Comparison of ENCODE assay signal across 8 cellular contexts in the genomic region with DNA sequence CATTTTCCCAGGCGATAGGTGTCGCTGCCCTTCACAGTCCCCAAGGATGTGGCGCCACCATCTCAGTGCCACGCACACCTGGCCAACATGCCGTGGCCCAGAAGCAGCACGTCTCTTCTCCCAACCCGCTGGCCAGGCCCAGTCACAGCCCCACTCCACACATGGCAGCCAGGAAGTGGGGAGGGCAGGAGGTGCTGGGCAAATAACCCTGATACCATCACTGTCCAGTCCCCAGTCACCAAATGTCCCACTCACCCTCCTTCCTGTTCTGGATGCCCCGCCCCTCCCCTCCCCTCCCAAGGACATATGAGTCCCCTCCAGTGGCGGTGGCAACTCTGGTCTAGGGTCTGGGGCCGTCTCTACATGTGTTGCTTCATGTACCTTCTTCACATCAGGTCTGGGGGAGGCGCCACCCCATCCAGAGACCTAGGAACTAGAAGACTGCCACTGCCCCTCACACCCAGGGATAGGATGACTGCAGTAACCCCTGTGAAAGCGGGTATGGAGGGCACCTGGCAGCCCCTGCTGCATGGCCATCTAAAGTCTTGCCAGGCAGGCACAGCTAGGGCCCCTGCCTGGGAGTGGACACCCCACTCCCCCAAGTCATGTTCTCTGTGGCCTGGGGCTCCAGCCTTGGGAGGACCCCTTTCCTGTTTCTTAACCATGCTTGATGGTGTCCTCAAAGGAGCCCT. TPM values are rescaled to one million over a fixed set of nuclear protein-coding genes. Genes with fewer than 3 reads are reported as not detected.
DNase-seq lines count a peak whose midpoint lies in the region; ATAC-seq and TF ChIP-seq lines count a peak whose summit lies in the region.

No MANE protein-coding gene starts in this region.

- H3K9me3 Mint-ChIP-seq in activated naive CD8-positive, alpha-beta T cell treated with anti-CD3 and anti-CD28 coated beads for 36 hours = peaks cover 3% of the 10 kb centered on the region
- peaks cover 15% of the 10 kb centered on the region for H3K9me3 Mint-ChIP-seq in nephron progenitor cell

- no peaks in the 10 kb centered on the region for H3K9me3 ChIP-seq in liver (ENCODE audit: control insufficient read depth in 4 of 4, low read length in 3 of 4)

- peak overlapping the region; percentile 83 for H3K27ac Mint-ChIP-seq in activated naive CD8-positive, alpha-beta T cell treated with anti-CD3 and anti-CD28 coated beads for 36 hours
- H3K27ac Mint-ChIP-seq in nephron progenitor cell = no peak overlapping the region

- peaks cover 26% of the 10 kb centered on the region for H3K4me1 Mint-ChIP-seq in activated naive CD8-positive, alpha-beta T cell treated with anti-CD3 and anti-CD28 coated beads for 36 hours
- peaks cover 8% of the 10 kb centered on the region for H3K4me1 Mint-ChIP-seq in nephron progenitor cell

- H3K27me3 Mint-ChIP-seq in activated naive CD8-positive, alpha-beta T cell treated with anti-CD3 and anti-CD28 coated beads for 36 hours = no peaks in the 10 kb centered on the region
- no peaks in the 10 kb centered on the region for H3K27me3 Mint-ChIP-seq in nephron progenitor cell (ENCODE audit: low read depth, poor library complexity)

- no peak overlapping the region for H3K4me3 Mint-ChIP-seq in activated naive CD8-positive, alpha-beta T cell treated with anti-CD3 and anti-CD28 coated beads for 36 hours
- no peak overlapping the region for H3K4me3 Mint-ChIP-seq in nephron progenitor cell

- intact Hi-C loops in Right ventricle myocardium superior (cut with DNase I) (no loop called here), left cardiac atrium (cut with DNase I) (no loop called here)

- no peak for TF ChIP-seq RAD21 in liver (IDR thresholded peaks at IDR 0.05)

- H3K4me3 ChIP-seq in liver (ENCODE audit: low read depth in 1 of 3, low read length in 3 of 3) = no peak overlapping the region

- H3K27me3 ChIP-seq in liver (ENCODE audit: control insufficient read depth in 4 of 4, insufficient read depth in 4 of 4, low read length in 3 of 4) = no peaks in the 10 kb centered on the region

- H3K27ac ChIP-seq in liver (ENCODE audit: low read depth in 1 of 2, low read length in 2 of 2) = peak overlapping the region; percentile 86 to 92

- H3K9ac ChIP-seq in liver (ENCODE audit: low read depth in 1 of 2, low read length in 2 of 2) = no peak overlapping the region

- WGBS in liver = 91% methylated on average over 12 of the region's 12 CpGs

- ATAC-seq in Right ventricle myocardium superior (ENCODE audit: poor library complexity) (peak; percentile 3), left cardiac atrium (no peak), HG03159 (IDR thresholded peaks at IDR 0.05; ENCODE audit: unreplicated experiment) (no peak)

- peaks cover 15% of the 10 kb centered on the region for H3K36me3 Mint-ChIP-seq in activated naive CD8-positive, alpha-beta T cell treated with anti-CD3 and anti-CD28 coated beads for 36 hours
- peaks cover 35% of the 10 kb centered on the region for H3K36me3 Mint-ChIP-seq in nephron progenitor cell (ENCODE audit: low read depth)

- peaks cover 9 to 25% (median 21%) of the 10 kb centered on the region in 4 donors for H3K4me1 ChIP-seq in liver (ENCODE audit: control insufficient read depth in 4 of 4, insufficient read depth in 4 of 4, low read length in 3 of 4)

- no peak for TF ChIP-seq CTCF in liver (IDR thresholded peaks at IDR 0.05; ENCODE audit: low read depth, low read length, missing input control)
- TF ChIP-seq CTCF in nephron progenitor cell (IDR thresholded peaks at IDR 0.05) = no peak

- H3K36me3 ChIP-seq in liver (ENCODE audit: control insufficient read depth in 4 of 4, insufficient read depth in 3 of 4, low read depth in 1 of 4, low read length in 3 of 4) = peaks cover 0 to 41% (median 3%) of the 10 kb centered on the region in 4 donors

- DNase-seq in Right ventricle myocardium superior (no peak), left cardiac atrium (no peak), AG08396 (ENCODE audit: low spot score) (no peak), NCI-H2107 (lab: John Stamatoyannopoulos, UW) (no peak), nephron progenitor cell (no peak)
- no peak for DNase-seq in activated naive CD8-positive, alpha-beta T cell treated with anti-CD3 and anti-CD28 coated beads for 36 hours

TF ChIP-seq in liver, 16 proteins besides CTCF, POLR2A, EP300 and RAD21 (continues in another document):
- TF ChIP-seq, protein P1, sequence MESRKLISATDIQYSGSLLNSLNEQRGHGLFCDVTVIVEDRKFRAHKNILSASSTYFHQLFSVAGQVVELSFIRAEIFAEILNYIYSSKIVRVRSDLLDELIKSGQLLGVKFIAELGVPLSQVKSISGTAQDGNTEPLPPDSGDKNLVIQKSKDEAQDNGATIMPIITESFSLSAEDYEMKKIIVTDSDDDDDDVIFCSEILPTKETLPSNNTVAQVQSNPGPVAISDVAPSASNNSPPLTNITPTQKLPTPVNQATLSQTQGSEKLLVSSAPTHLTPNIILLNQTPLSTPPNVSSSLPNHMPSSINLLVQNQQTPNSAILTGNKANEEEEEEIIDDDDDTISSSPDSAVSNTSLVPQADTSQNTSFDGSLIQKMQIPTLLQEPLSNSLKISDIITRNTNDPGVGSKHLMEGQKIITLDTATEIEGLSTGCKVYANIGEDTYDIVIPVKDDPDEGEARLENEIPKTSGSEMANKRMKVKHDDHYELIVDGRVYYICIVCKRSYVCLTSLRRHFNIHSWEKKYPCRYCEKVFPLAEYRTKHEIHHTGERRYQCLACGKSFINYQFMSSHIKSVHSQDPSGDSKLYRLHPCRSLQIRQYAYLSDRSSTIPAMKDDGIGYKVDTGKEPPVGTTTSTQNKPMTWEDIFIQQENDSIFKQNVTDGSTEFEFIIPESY (IDR thresholded peaks at IDR 0.05) = no peak
- TF ChIP-seq GABPA (IDR thresholded peaks at IDR 0.05 in 1 of 2, conservative IDR thresholded peaks at IDR 0.05 in 1 of 2) (no peak), RXRA (IDR thresholded peaks at IDR 0.05) (no peak), YY1 (IDR thresholded peaks at IDR 0.05) (no peak), EGR1 (IDR thresholded peaks at IDR 0.05; ENCODE audit: low read depth in 2 of 2) (no peak), TAF1 (conservative IDR thresholded peaks at IDR 0.05) (no peak), JUND (IDR thresholded peaks at IDR 0.05) (no peak), FOXA1 (IDR thresholded peaks at IDR 0.05) (no peak), HNF4A (conservative IDR thresholded peaks at IDR 0.05) (no peak), HNF4G (IDR thresholded peaks at IDR 0.05) (no peak)
- TF ChIP-seq, protein P2, sequence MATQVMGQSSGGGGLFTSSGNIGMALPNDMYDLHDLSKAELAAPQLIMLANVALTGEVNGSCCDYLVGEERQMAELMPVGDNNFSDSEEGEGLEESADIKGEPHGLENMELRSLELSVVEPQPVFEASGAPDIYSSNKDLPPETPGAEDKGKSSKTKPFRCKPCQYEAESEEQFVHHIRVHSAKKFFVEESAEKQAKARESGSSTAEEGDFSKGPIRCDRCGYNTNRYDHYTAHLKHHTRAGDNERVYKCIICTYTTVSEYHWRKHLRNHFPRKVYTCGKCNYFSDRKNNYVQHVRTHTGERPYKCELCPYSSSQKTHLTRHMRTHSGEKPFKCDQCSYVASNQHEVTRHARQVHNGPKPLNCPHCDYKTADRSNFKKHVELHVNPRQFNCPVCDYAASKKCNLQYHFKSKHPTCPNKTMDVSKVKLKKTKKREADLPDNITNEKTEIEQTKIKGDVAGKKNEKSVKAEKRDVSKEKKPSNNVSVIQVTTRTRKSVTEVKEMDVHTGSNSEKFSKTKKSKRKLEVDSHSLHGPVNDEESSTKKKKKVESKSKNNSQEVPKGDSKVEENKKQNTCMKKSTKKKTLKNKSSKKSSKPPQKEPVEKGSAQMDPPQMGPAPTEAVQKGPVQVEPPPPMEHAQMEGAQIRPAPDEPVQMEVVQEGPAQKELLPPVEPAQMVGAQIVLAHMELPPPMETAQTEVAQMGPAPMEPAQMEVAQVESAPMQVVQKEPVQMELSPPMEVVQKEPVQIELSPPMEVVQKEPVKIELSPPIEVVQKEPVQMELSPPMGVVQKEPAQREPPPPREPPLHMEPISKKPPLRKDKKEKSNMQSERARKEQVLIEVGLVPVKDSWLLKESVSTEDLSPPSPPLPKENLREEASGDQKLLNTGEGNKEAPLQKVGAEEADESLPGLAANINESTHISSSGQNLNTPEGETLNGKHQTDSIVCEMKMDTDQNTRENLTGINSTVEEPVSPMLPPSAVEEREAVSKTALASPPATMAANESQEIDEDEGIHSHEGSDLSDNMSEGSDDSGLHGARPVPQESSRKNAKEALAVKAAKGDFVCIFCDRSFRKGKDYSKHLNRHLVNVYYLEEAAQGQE (IDR thresholded peaks at IDR 0.05) = no peak
- TF ChIP-seq, protein P3, sequence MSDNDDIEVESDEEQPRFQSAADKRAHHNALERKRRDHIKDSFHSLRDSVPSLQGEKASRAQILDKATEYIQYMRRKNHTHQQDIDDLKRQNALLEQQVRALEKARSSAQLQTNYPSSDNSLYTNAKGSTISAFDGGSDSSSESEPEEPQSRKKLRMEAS (IDR thresholded peaks at IDR 0.05) = no peak
- TF ChIP-seq, protein P4, sequence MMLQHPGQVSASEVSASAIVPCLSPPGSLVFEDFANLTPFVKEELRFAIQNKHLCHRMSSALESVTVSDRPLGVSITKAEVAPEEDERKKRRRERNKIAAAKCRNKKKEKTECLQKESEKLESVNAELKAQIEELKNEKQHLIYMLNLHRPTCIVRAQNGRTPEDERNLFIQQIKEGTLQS (IDR thresholded peaks at IDR 0.05) = no peak

RNA-seq across cellular contexts. Expression of a gene that starts 7.3 kb away (rescaled TPM):
- total RNA-seq in Right ventricle myocardium superior = 49.7 TPM
- 10 to 100 TPM; 17.9 to 26.6 TPM for total RNA-seq in left cardiac atrium
- total RNA-seq in activated naive CD8-positive, alpha-beta T cell treated with anti-CD3 and anti-CD28 coated beads for 36 hours = 10 to 100 TPM; 30.1 to 32.3 TPM
- total RNA-seq in liver = 10 to 100 TPM in 1 of 2 donors, 1 to 10 TPM in 1; 5.3 to 11.3 TPM
- 1 to 10 TPM; 4.8 to 7.6 TPM for polyA plus RNA-seq in liver

RNA-seq across cellular contexts. Expression of a gene that starts 10.9 kb away (rescaled TPM):
- total RNA-seq in Right ventricle myocardium superior = 89.5 TPM
- total RNA-seq in left cardiac atrium = 10 to 100 TPM; 47.3 to 67.6 TPM
- 10 to 100 TPM; 33.8 to 37.2 TPM for total RNA-seq in activated naive CD8-positive, alpha-beta T cell treated with anti-CD3 and anti-CD28 coated beads for 36 hours
- total RNA-seq in liver = 10 to 100 TPM; 26.1 to 32.8 TPM
- 10 to 100 TPM; 24.8 to 43.9 TPM for polyA plus RNA-seq in liver

RNA-seq across cellular contexts. Expression of a gene that starts 19.1 kb away (rescaled TPM):
- total RNA-seq in Right ventricle myocardium superior (11.5 TPM), left cardiac atrium (1 to 10 TPM; 8.1 to 8.2 TPM), liver (1 to 10 TPM; 1.9 to 3.5 TPM)
- total RNA-seq in activated naive CD8-positive, alpha-beta T cell treated with anti-CD3 and anti-CD28 coated beads for 36 hours = 1 to 10 TPM; 6.7 to 6.9 TPM
- polyA plus RNA-seq in liver = 1 to 10 TPM; 2.4 to 4.1 TPM

RNA-seq across cellular contexts. Expression of a gene that starts 21.4 kb away (rescaled TPM):
- total RNA-seq in Right ventricle myocardium superior (5.6 TPM), left cardiac atrium (1 to 10 TPM; 4.9 to 8.1 TPM), liver (10 to 100 TPM in 1 of 2 donors, 1 to 10 TPM in 1; 5.4 to 12.8 TPM)
- 10 to 100 TPM; 13.3 to 15.9 TPM for total RNA-seq in activated naive CD8-positive, alpha-beta T cell treated with anti-CD3 and anti-CD28 coated beads for 36 hours
- polyA plus RNA-seq in liver = 1 to 10 TPM; 2.5 to 3.0 TPM

RNA-seq across cellular contexts. Expression of a gene that starts 46.1 kb away (rescaled TPM):
- 2.0 TPM for total RNA-seq in Right ventricle myocardium superior
- total RNA-seq in left cardiac atrium = 1 to 10 TPM; 1.1 to 1.3 TPM
- total RNA-seq in activated naive CD8-positive, alpha-beta T cell treated with anti-CD3 and anti-CD28 coated beads for 36 hours = 1 to 10 TPM; 7.6 to 7.8 TPM
- total RNA-seq in liver = 1 to 10 TPM in 1 of 2 donors, under 1 TPM in 1; 0.50 to 2.4 TPM
- polyA plus RNA-seq in liver = under 1 TPM; 0.30 to 0.38 TPM
